9 cellular contexts compared by ENCODE assay signal in genomic region chr7:151992375-151992774, GRCh38. TPM values are rescaled to one million over a fixed set of nuclear protein-coding genes. Genes with fewer than 3 reads are reported as not detected.
A peak's percentile ranks its signal among the peaks of the same experiment; 100 is the strongest.
DNase-seq lines count a peak whose midpoint lies in the region; ATAC-seq and TF ChIP-seq lines count a peak whose summit lies in the region.
"Had no signal": no experiment of that assay in that cellular context is flagged by ENCODE, and none has a peak within 500 bp of the region (broad histone marks: within the 10 kb centered on the region; RNA-seq: fewer than 3 reads in every experiment).

No MANE protein-coding gene starts in this region.

- peaks cover 4% of the 10 kb centered on the region for H3K27me3 ChIP-seq in HL-60 (ENCODE audit: insufficient read depth, poor library complexity, severe bottlenecking)
- H3K27me3 ChIP-seq in Peyer's patch, result no peaks in the 10 kb centered on the region

- ATAC-seq in GM19397 (IDR thresholded peaks at IDR 0.05; ENCODE audit: unreplicated experiment), result no peak

- no peaks in the 10 kb centered on the region for H3K36me3 ChIP-seq in Peyer's patch
- H3K36me3 ChIP-seq: neutrophil had no signal

- H3K9me3 ChIP-seq in Peyer's patch, result no peaks in the 10 kb centered on the region
- H3K9me3 ChIP-seq: neutrophil had no signal

- H3K27ac ChIP-seq in HL-60 (replicated peaks), result no peak overlapping the region
- no peak overlapping the region for H3K27ac ChIP-seq in Peyer's patch
- H3K27ac ChIP-seq: neutrophil had no signal

- peaks cover 0 to 3% (median 0%) of the 10 kb centered on the region in 4 donors for H3K4me1 ChIP-seq in Peyer's patch

- TF ChIP-seq POLR2A in Peyer's patch (IDR thresholded peaks at IDR 0.05), result no peak

- no peak overlapping the region for H3K4me3 ChIP-seq in HL-60 (replicated peaks; ENCODE audit: insufficient read depth, low read length)
- no peak overlapping the region for H3K4me3 ChIP-seq in Peyer's patch

- DNase-seq in EH (ENCODE audit: low read depth), result peak; percentile 27
- peak; percentile 28 to 61 for DNase-seq in HL-60 (ENCODE audit: low read depth in 1 of 2, low spot score in 1 of 2)
- peak in 2 of 3 donors; percentile 56 to 64 for DNase-seq in Peyer's patch
- DNase-seq in activated naive CD4-positive, alpha-beta T cell treated with anti-CD3 and anti-CD28 coated beads, Interleukin-2, amount 50 U/mL, for 16 hours, result peak; percentile 34
- DNase-seq in hippocampal formation (lab: John Stamatoyannopoulos, UW), result peak; percentile 12 to 25
- DNase-seq in stimulated activated CD4-positive, alpha-beta T cell treated with anti-CD3 and anti-CD28 coated beads, Interleukin-12 subunit alpha, Interleukin-12 subunit beta, amount 100 ng/mL, for 4 hours, result peak; percentile 19
- no peak for DNase-seq in amniotic stem cell (lab: John Stamatoyannopoulos, UW)

- peak; percentile 4 for TF ChIP-seq CTCF in HL-60 (IDR thresholded peaks at IDR 0.05; ENCODE audit: insufficient read depth, low read length)
- TF ChIP-seq CTCF in Peyer's patch (IDR thresholded peaks at IDR 0.05), result peak in 2 of 6 experiments; percentile 16 to 20

RNA-seq across cellular contexts. Expression of gene GALNT11, which starts 33.1 kb away (rescaled TPM):
- 10 to 100 TPM; 19.4 to 42.9 (median 27.2) TPM for total RNA-seq in Peyer's patch

RNA-seq across cellular contexts. Expression of gene GALNTL5, which starts 36.1 kb away (rescaled TPM):
- total RNA-seq in Peyer's patch, result not detected
